ENCODE assay signal across 8 cellular contexts in genomic region chr1:86616871-86617270, GRCh38.
DNase-seq lines count a peak whose midpoint lies in the region; ATAC-seq and TF ChIP-seq lines count a peak whose summit lies in the region.

No MANE protein-coding gene starts in this region.

- H3K4me1 Mint-ChIP-seq in naive B cell: peaks cover 17 to 20% (median 20%) of the 10 kb centered on the region in 3 donors
- peaks cover 3% of the 10 kb centered on the region for H3K4me1 Mint-ChIP-seq in activated CD4-positive, alpha-beta T cell treated with anti-CD3 and anti-CD28 coated beads, Interleukin-2, amount 10 ng/mL, durations not matched to agents 7 days and 5 days

- no peak for TF ChIP-seq CTCF in stomach (IDR thresholded peaks at IDR 0.05)

- peaks cover 4 to 6% (median 6%) of the 10 kb centered on the region in 3 donors for H3K27me3 Mint-ChIP-seq in naive B cell
- no peaks in the 10 kb centered on the region for H3K27me3 Mint-ChIP-seq in activated CD4-positive, alpha-beta T cell treated with anti-CD3 and anti-CD28 coated beads, Interleukin-2, amount 10 ng/mL, durations not matched to agents 7 days and 5 days

- no peak overlapping the region for H3K4me3 ChIP-seq in stomach

- POLR2A ChIA-PET in activated CD4-positive, alpha-beta T cell treated with anti-CD3 and anti-CD28 coated beads, Interleukin-2, amount 10 ng/mL, durations not matched to agents 7 days and 5 days (lab: Charles Lee): no interaction called here

- no peaks in the 10 kb centered on the region for H3K27me3 ChIP-seq in stomach

- TF ChIP-seq EP300 in stomach (IDR thresholded peaks at IDR 0.05): no peak

- H3K4me3 Mint-ChIP-seq in naive B cell: peak overlapping the region in 7 of 8 donors; percentile 1 to 68 (median 45)
- H3K4me3 Mint-ChIP-seq in activated CD4-positive, alpha-beta T cell treated with anti-CD3 and anti-CD28 coated beads, Interleukin-2, amount 10 ng/mL, durations not matched to agents 7 days and 5 days: no peak overlapping the region

- CTCF ChIA-PET in activated CD4-positive, alpha-beta T cell treated with anti-CD3 and anti-CD28 coated beads, Interleukin-2, amount 10 ng/mL, durations not matched to agents 7 days and 5 days (lab: Charles Lee): no interaction called here

- H3K27ac Mint-ChIP-seq in naive B cell: peak overlapping the region; percentile 15 to 94 (median 32)
- no peak overlapping the region for H3K27ac Mint-ChIP-seq in activated CD4-positive, alpha-beta T cell treated with anti-CD3 and anti-CD28 coated beads, Interleukin-2, amount 10 ng/mL, durations not matched to agents 7 days and 5 days

- H3K9me3 ChIP-seq in stomach: peaks cover 0 to 30% (median 19%) of the 10 kb centered on the region in 4 donors

- WGBS in stomach, 5 donors: 20 to 64% (median 35%) methylated on average over 1 of the region's 1 CpG

- H3K27ac ChIP-seq in stomach: no peak overlapping the region

- DNase-seq in NOMO-1 (lab: John Stamatoyannopoulos, UW; ENCODE audit: unreplicated experiment in 2 of 2) (peak; percentile 68 to 91), naive B cell (peak; percentile 79), cerebellar cortex (ENCODE audit: low spot score) (no peak), stomach (no peak), NCI-H1417 (lab: John Stamatoyannopoulos, UW) (no peak)
- DNase-seq in activated CD4-positive, alpha-beta T cell treated with anti-CD3 and anti-CD28 coated beads, Interleukin-2, amount 10 ng/mL, durations not matched to agents 7 days and 5 days: no peak

- TF ChIP-seq POLR2A in stomach (IDR thresholded peaks at IDR 0.05): no peak

- intact Hi-C loops in stomach (cut with DNase I; ENCODE audit: low total_unique reads): no loop called here

- H3K36me3 ChIP-seq in stomach: no peaks in the 10 kb centered on the region

- ATAC-seq in GM18909 (IDR thresholded peaks at IDR 0.05; ENCODE audit: poor library complexity, unreplicated experiment) (peak; percentile 100), HG02840 (IDR thresholded peaks at IDR 0.05; ENCODE audit: low FRiP score, unreplicated experiment) (peak; percentile 100), naive B cell (ENCODE audit: low read depth in 2 of 2) (peak; percentile 100)

- peaks cover 0 to 38% of the 10 kb centered on the region in 2 donors for H3K36me3 Mint-ChIP-seq in naive B cell
- H3K36me3 Mint-ChIP-seq in activated CD4-positive, alpha-beta T cell treated with anti-CD3 and anti-CD28 coated beads, Interleukin-2, amount 10 ng/mL, durations not matched to agents 7 days and 5 days (ENCODE audit: low read depth): peaks cover 3% of the 10 kb centered on the region

- peaks cover 7 to 32% (median 24%) of the 10 kb centered on the region in 7 donors for H3K9me3 Mint-ChIP-seq in naive B cell
- peaks cover 11% of the 10 kb centered on the region for H3K9me3 Mint-ChIP-seq in activated CD4-positive, alpha-beta T cell treated with anti-CD3 and anti-CD28 coated beads, Interleukin-2, amount 10 ng/mL, durations not matched to agents 7 days and 5 days

- H3K4me1 ChIP-seq in stomach: no peaks in the 10 kb centered on the region

Comparison
In these comparisons a context has a peak if more than half of its experiments do, and no peak if none do; other contexts are left out.
1. DNase-seq: peak in NOMO-1 (2 of 2) and naive B cell (single experiment); none in cerebellar cortex (single experiment), stomach (single experiment), activated CD4-positive, alpha-beta T cell treated with anti-CD3 and anti-CD28 coated beads, Interleukin-2, amount 10 ng/mL, durations not matched to agents 7 days and 5 days (single experiment) and NCI-H1417 (0 of 3).
2. Peak in every context shown above with its lines, with median percentiles within 50 percentile points of each other: ATAC-seq.